In the genomic region with DNA sequence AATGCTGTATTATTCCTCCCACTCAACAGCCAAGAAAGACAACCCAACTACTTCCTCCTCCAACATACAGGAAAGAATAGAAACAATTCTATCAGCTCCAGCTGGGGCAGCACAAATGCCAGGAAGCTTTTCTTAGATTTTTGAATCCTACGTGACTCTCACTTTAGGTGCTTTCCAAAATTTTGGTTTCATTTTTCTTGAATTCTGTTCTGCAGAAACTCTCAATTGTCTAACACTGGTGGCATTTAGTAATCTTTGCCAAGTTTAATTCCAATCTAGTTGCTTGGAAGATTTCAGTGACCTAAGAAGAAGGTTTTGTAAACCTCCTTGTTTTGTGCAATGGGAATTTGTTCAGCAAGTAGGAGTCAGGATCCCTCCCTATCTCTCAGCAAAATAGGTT, we compare ENCODE assay signal across 1 cellular context.
TF ChIP-seq lines count a peak whose summit lies in the region.

No MANE protein-coding gene starts in this region.

TF ChIP-seq in GM23338, 12 proteins besides CTCF, POLR2A, EP300 and RAD21 (continued from another document):
- TF ChIP-seq, protein P1, sequence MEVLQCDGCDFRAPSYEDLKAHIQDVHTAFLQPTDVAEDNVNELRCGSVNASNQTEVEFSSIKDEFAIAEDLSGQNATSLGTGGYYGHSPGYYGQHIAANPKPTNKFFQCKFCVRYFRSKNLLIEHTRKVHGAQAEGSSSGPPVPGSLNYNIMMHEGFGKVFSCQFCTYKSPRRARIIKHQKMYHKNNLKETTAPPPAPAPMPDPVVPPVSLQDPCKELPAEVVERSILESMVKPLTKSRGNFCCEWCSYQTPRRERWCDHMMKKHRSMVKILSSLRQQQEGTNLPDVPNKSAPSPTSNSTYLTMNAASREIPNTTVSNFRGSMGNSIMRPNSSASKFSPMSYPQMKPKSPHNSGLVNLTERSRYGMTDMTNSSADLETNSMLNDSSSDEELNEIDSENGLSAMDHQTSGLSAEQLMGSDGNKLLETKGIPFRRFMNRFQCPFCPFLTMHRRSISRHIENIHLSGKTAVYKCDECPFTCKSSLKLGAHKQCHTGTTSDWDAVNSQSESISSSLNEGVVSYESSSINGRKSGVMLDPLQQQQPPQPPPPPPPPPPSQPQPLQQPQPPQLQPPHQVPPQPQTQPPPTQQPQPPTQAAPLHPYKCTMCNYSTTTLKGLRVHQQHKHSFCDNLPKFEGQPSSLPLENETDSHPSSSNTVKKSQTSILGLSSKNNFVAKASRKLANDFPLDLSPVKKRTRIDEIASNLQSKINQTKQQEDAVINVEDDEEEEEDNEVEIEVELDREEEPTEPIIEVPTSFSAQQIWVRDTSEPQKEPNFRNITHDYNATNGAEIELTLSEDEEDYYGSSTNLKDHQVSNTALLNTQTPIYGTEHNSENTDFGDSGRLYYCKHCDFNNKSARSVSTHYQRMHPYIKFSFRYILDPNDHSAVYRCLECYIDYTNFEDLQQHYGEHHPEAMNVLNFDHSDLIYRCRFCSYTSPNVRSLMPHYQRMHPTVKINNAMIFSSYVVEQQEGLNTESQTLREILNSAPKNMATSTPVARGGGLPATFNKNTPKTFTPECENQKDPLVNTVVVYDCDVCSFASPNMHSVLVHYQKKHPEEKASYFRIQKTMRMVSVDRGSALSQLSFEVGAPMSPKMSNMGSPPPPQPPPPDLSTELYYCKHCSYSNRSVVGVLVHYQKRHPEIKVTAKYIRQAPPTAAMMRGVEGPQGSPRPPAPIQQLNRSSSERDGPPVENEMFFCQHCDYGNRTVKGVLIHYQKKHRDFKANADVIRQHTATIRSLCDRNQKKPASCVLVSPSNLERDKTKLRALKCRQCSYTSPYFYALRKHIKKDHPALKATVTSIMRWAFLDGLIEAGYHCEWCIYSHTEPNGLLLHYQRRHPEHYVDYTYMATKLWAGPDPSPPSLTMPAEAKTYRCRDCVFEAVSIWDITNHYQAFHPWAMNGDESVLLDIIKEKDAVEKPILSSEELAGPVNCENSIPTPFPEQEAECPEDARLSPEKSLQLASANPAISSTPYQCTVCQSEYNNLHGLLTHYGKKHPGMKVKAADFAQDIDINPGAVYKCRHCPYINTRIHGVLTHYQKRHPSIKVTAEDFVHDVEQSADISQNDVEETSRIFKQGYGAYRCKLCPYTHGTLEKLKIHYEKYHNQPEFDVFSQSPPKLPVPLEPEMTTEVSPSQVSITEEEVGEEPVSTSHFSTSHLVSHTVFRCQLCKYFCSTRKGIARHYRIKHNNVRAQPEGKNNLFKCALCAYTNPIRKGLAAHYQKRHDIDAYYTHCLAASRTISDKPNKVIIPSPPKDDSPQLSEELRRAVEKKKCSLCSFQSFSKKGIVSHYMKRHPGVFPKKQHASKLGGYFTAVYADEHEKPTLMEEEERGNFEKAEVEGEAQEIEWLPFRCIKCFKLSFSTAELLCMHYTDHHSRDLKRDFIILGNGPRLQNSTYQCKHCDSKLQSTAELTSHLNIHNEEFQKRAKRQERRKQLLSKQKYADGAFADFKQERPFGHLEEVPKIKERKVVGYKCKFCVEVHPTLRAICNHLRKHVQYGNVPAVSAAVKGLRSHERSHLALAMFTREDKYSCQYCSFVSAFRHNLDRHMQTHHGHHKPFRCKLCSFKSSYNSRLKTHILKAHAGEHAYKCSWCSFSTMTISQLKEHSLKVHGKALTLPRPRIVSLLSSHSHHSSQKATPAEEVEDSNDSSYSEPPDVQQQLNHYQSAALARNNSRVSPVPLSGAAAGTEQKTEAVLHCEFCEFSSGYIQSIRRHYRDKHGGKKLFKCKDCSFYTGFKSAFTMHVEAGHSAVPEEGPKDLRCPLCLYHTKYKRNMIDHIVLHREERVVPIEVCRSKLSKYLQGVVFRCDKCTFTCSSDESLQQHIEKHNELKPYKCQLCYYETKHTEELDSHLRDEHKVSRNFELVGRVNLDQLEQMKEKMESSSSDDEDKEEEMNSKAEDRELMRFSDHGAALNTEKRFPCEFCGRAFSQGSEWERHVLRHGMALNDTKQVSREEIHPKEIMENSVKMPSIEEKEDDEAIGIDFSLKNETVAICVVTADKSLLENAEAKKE (CRISPR knock-in tag; IDR thresholded peaks at IDR 0.05) = no peak
- TF ChIP-seq ZNF331 (CRISPR knock-in tag; IDR thresholded peaks at IDR 0.05; ENCODE audit: low read depth) (no peak), ZNF114 (CRISPR knock-in tag; IDR thresholded peaks at IDR 0.05) (no peak), STAT1 (IDR thresholded peaks at IDR 0.05; ENCODE audit: unreplicated experiment) (no peak), EZH2phosphoT487 (IDR thresholded peaks at IDR 0.05; ENCODE audit: unreplicated experiment) (no peak), POLR2AphosphoS5 (IDR thresholded peaks at IDR 0.05; ENCODE audit: low read depth) (no peak), NANOG (IDR thresholded peaks at IDR 0.05; ENCODE audit: borderline replicate concordance) (no peak)
- TF ChIP-seq, protein P2, sequence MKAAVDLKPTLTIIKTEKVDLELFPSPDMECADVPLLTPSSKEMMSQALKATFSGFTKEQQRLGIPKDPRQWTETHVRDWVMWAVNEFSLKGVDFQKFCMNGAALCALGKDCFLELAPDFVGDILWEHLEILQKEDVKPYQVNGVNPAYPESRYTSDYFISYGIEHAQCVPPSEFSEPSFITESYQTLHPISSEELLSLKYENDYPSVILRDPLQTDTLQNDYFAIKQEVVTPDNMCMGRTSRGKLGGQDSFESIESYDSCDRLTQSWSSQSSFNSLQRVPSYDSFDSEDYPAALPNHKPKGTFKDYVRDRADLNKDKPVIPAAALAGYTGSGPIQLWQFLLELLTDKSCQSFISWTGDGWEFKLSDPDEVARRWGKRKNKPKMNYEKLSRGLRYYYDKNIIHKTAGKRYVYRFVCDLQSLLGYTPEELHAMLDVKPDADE (IDR thresholded peaks at IDR 0.05) = no peak
TF ChIP-seq in GM23338: peak in this region for 0.
